24 cellular contexts compared by ENCODE assay signal in the genomic region with DNA sequence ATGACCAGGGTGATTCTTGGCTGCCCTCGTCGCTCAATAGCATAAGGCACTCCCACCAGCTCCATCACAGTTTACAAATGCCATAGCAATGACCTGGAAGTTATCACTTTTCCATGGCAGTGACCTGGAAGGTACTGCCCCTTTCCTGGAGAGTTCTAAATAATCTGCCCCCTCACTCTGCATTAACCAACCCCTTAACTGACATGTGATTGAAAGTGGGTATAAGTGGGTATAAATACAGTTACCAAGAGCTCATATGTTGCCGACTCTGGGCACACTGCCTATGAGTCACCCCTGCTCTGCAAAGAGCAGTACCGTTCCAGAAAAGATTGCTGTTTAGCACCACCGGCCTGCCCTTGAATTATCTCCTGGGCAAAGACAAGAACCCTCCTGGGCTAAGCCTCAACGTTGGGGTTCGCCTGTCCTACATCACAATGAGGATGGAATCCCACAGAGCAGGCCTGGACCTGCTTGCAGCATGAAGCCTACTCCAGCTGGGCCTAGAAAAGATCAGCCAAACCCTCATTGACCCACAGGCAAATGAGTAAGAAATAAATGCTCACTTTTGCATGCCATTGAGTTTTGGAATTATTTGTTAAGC.
DNase-seq lines count a peak whose midpoint lies in the region; ATAC-seq, FAIRE-seq and TF ChIP-seq lines count a peak whose summit lies in the region.
"Had no signal": no experiment of that assay in that cellular context is flagged by ENCODE, and none has a peak within 500 bp of the region (broad histone marks: within the 10 kb centered on the region; RNA-seq: fewer than 3 reads in every experiment).

No MANE protein-coding gene starts in this region.

- no peak for TF ChIP-seq CTCF in AG10803 (conservative IDR thresholded peaks at IDR 0.05; ENCODE audit: low read length)
- no peak for TF ChIP-seq CTCF in adrenal gland (IDR thresholded peaks at IDR 0.05)
- peak in 1 of 3 experiments; percentile 3 for TF ChIP-seq CTCF in keratinocyte (optimal IDR thresholded peaks at IDR 0.05 in 1 of 3, IDR thresholded peaks at IDR 0.05 in 1 of 3, conservative IDR thresholded peaks at IDR 0.05 in 1 of 3; ENCODE audit: extremely low read depth in 1 of 3, insufficient read depth in 2 of 3, low read length in 3 of 3)

- H3K9ac ChIP-seq in keratinocyte (ENCODE audit: control insufficient read depth, extremely low read depth, insufficient read depth, low read length) = no peak overlapping the region

- peak; percentile 46 for DNase-seq in AG10803 (ENCODE audit: low read depth)
- DNase-seq in HT1080 (ENCODE audit: low read depth) = peak; percentile 71
- peak in 5 of 7 donors; percentile 27 to 63 (median 31) for DNase-seq in adrenal gland
- peak; percentile 95 for DNase-seq in keratinocyte (ENCODE audit: low read depth, low spot score)
- no peak for DNase-seq in HK-2 (ENCODE audit: unreplicated experiment)
- no peak for DNase-seq in central memory CD4-positive, alpha-beta T cell
- DNase-seq in foreskin melanocyte = no peak
- DNase-seq: activated CD4-positive, alpha-beta T cell treated with anti-CD3 and anti-CD28 coated beads for 1 hour; activated CD8-positive, alpha-beta memory T cell treated with anti-CD3 and anti-CD28 coated beads, Interleukin-2, amount 10 ng/mL, durations not matched to agents 7 days and 5 days; activated effector memory CD4-positive, alpha-beta T cell treated with Interleukin-2 at 50 U/mL for 16 hours; AML-193; amniotic stem cell; Calu3; colonic mucosa; mesenchymal stem cell; NCI-H1417; NCI-H2227 treated with DMSO at 0.1 percent for 48 hours; psoas muscle; SHP77; stimulated activated naive CD8-positive, alpha-beta T cell treated with anti-CD3 and anti-CD28 coated beads, Interleukin-15, amount 100 ng/mL, for 72 hours had no signal

- H3K4me2 ChIP-seq in keratinocyte (ENCODE audit: control insufficient read depth, extremely low read depth, insufficient read depth, low read depth, low read length) = peak overlapping the region; percentile 37

- H3K4me3 ChIP-seq in AG10803 (ENCODE audit: low read length) (no peak overlapping the region), adrenal gland (no peak overlapping the region), keratinocyte (ENCODE audit: control insufficient read depth in 2 of 3, extremely low read depth in 1 of 3, insufficient read depth in 2 of 3, low read depth in 1 of 3, low read length in 3 of 3) (no peak overlapping the region)
- H3K4me3 ChIP-seq: colonic mucosa, psoas muscle, vagina had no signal

- 55 to 67% (median 61%) methylated on average over 7 of the region's 7 CpGs for WGBS in adrenal gland, 4 donors

- no peak for TF ChIP-seq POLR2A in adrenal gland (IDR thresholded peaks at IDR 0.05)

- intact Hi-C loops in adrenal gland (cut with DNase I) = no loop called here

- H3K27ac ChIP-seq in adrenal gland (no peak overlapping the region), keratinocyte (ENCODE audit: control insufficient read depth, insufficient read depth, low read length) (peak overlapping the region; percentile 66)
- H3K27ac ChIP-seq: colonic mucosa, psoas muscle, vagina had no signal

- no peaks in the 10 kb centered on the region for H3K9me1 ChIP-seq in keratinocyte (ENCODE audit: control insufficient read depth, extremely low read depth, insufficient read depth, low read length)

- ATAC-seq in HG03378 (IDR thresholded peaks at IDR 0.05; ENCODE audit: unreplicated experiment) = no peak
- ATAC-seq: activated CD8-positive, alpha-beta memory T cell treated with anti-CD3 and anti-CD28 coated beads, Interleukin-2, amount 10 ng/mL, durations not matched to agents 7 days and 5 days; natural killer cell treated with Interleukin-12 subunit alpha and Interleukin-12 subunit beta and Interleukin-15 and Interleukin-18, amount 100 ng/mL, for 72 hours; psoas muscle; stimulated activated naive CD8-positive, alpha-beta T cell treated with anti-CD3 and anti-CD28 coated beads, Interleukin-15, amount 100 ng/mL, for 72 hours had no signal

- no peaks in the 10 kb centered on the region for H3K79me2 ChIP-seq in keratinocyte (ENCODE audit: control insufficient read depth, insufficient read depth, low read length)

- H3K4me1 ChIP-seq in adrenal gland (replicated peaks in 1 of 2) = no peaks in the 10 kb centered on the region
- H3K4me1 ChIP-seq in keratinocyte (ENCODE audit: control insufficient read depth, extremely low read depth, insufficient read depth, low read length) = peaks cover 14% of the 10 kb centered on the region
- H3K4me1 ChIP-seq: colonic mucosa, psoas muscle, vagina had no signal

- H3K27me3 ChIP-seq in adrenal gland (peaks cover 3% of the 10 kb centered on the region), keratinocyte (ENCODE audit: control insufficient read depth, extremely low read depth, insufficient read depth, low read length) (peaks cover 13% of the 10 kb centered on the region)
- H3K27me3 ChIP-seq: colonic mucosa, vagina had no signal

- FAIRE-seq in keratinocyte (lab: Jason Lieb, UNC) = peak; percentile 91
- FAIRE-seq: islet of Langerhans had no signal

- no peak overlapping the region for H2AFZ ChIP-seq in keratinocyte (ENCODE audit: control insufficient read depth, low read length)

- H3K9me3 ChIP-seq in adrenal gland (replicated peaks in 1 of 3) = no peaks in the 10 kb centered on the region
- H3K9me3 ChIP-seq in keratinocyte (ENCODE audit: control insufficient read depth, low read depth, low read length) = no peaks in the 10 kb centered on the region
- H3K9me3 ChIP-seq: colonic mucosa, psoas muscle, vagina had no signal

- H3K36me3 ChIP-seq in adrenal gland (replicated peaks in 1 of 2) = no peaks in the 10 kb centered on the region
- no peaks in the 10 kb centered on the region for H3K36me3 ChIP-seq in keratinocyte (ENCODE audit: control insufficient read depth in 2 of 2, extremely low read depth in 1 of 2, insufficient read depth in 2 of 2, low read length in 2 of 2)
- H3K36me3 ChIP-seq: colonic mucosa, vagina had no signal

- dilution Hi-C loops in keratinocyte (cut with MboI; ENCODE audit: extremely low pct_ligation_motif_present, low sequenced_read_pairs) = no loop called here

- H4K20me1 ChIP-seq in keratinocyte (ENCODE audit: control insufficient read depth, extremely low read depth, insufficient read depth, low read length) = no peaks in the 10 kb centered on the region

Comparison
In these comparisons a context has a peak if more than half of its experiments do, and no peak if none do; other contexts are left out.
1. DNase-seq: peak in AG10803 (single experiment), HT1080 (single experiment), adrenal gland (5 of 7) and keratinocyte (single experiment); none in HK-2 (single experiment), central memory CD4-positive, alpha-beta T cell (single experiment) and foreskin melanocyte (single experiment).